ENCODE assay signal across 8 cellular contexts in genomic region chr19:41426952-41427646, GRCh38. TPM values are rescaled to one million over a fixed set of nuclear protein-coding genes. Genes with fewer than 3 reads are reported as not detected.
DNase-seq lines count a peak whose midpoint lies in the region; ATAC-seq lines count a peak whose summit lies in the region.

TSS of gene B3GNT8 (minus strand) at chr19:41427374. CDS start at chr19:41426778, 596 bp downstream.

- CTCF ChIA-PET in activated CD4-positive, alpha-beta T cell treated with anti-CD3 and anti-CD28 coated beads, Interleukin-2, amount 10 ng/mL, durations not matched to agents 7 days and 5 days (lab: Charles Lee): no interaction called here

- H3K27me3 ChIP-seq in ectodermal cell (ENCODE audit: control insufficient read depth, insufficient read depth, low read length, poor library complexity, severe bottlenecking): no peaks in the 10 kb centered on the region

- H3K27me3 Mint-ChIP-seq in activated CD4-positive, alpha-beta T cell treated with anti-CD3 and anti-CD28 coated beads, Interleukin-2, amount 10 ng/mL, durations not matched to agents 7 days and 5 days: no peaks in the 10 kb centered on the region

- ATAC-seq in HG02870 (IDR thresholded peaks at IDR 0.05; ENCODE audit: unreplicated experiment) (no peak), HG03135 (IDR thresholded peaks at IDR 0.05; ENCODE audit: unreplicated experiment) (no peak)

- H3K4me1 ChIP-seq in ectodermal cell (ENCODE audit: control insufficient read depth, insufficient read depth, low read length): peaks cover 13% of the 10 kb centered on the region

- DNase-seq in DMS79 (lab: John Stamatoyannopoulos, UW) (peak; percentile 83), NCI-H1105 (lab: John Stamatoyannopoulos, UW) (peak; percentile 90), lung microvascular endothelial cell (ENCODE audit: low read depth in 2 of 2) (peak; percentile 66 to 74)
- peak; percentile 51 for DNase-seq in activated CD4-positive, alpha-beta T cell treated with anti-CD3 and anti-CD28 coated beads, Interleukin-2, amount 10 ng/mL, durations not matched to agents 7 days and 5 days
- DNase-seq in stimulated activated CD8-positive, alpha-beta memory T cell treated with anti-CD3 and anti-CD28 coated beads, Interleukin-4, amount 100 ng/mL, for 24 hours (ENCODE audit: low read depth): peak; percentile 36

- POLR2A ChIA-PET in activated CD4-positive, alpha-beta T cell treated with anti-CD3 and anti-CD28 coated beads, Interleukin-2, amount 10 ng/mL, durations not matched to agents 7 days and 5 days (lab: Charles Lee): no interaction called here

- peak within 1 kb of the TSS; percentile 73 for H3K4me3 Mint-ChIP-seq in activated CD4-positive, alpha-beta T cell treated with anti-CD3 and anti-CD28 coated beads, Interleukin-2, amount 10 ng/mL, durations not matched to agents 7 days and 5 days

- no peaks in the 10 kb centered on the region for H3K9me3 ChIP-seq in ectodermal cell (ENCODE audit: control insufficient read depth, low read length)

- no peak within 1 kb of the TSS for H3K27ac ChIP-seq in ectodermal cell (ENCODE audit: insufficient read depth, low read depth, low read length, poor library complexity, severe bottlenecking)

- H3K4me1 Mint-ChIP-seq in activated CD4-positive, alpha-beta T cell treated with anti-CD3 and anti-CD28 coated beads, Interleukin-2, amount 10 ng/mL, durations not matched to agents 7 days and 5 days: peaks cover 42% of the 10 kb centered on the region

- peak within 1 kb of the TSS; percentile 78 for H3K27ac Mint-ChIP-seq in activated CD4-positive, alpha-beta T cell treated with anti-CD3 and anti-CD28 coated beads, Interleukin-2, amount 10 ng/mL, durations not matched to agents 7 days and 5 days

- WGBS in ectodermal cell, 2 experiments: 9 to 11% methylated on average over 19 of the region's 19 CpGs

- peaks cover 12% of the 10 kb centered on the region for H3K36me3 ChIP-seq in ectodermal cell (ENCODE audit: control insufficient read depth, insufficient read depth, low read length)

- peaks cover 11% of the 10 kb centered on the region for H3K36me3 Mint-ChIP-seq in activated CD4-positive, alpha-beta T cell treated with anti-CD3 and anti-CD28 coated beads, Interleukin-2, amount 10 ng/mL, durations not matched to agents 7 days and 5 days (ENCODE audit: low read depth)

- H3K9me3 Mint-ChIP-seq in activated CD4-positive, alpha-beta T cell treated with anti-CD3 and anti-CD28 coated beads, Interleukin-2, amount 10 ng/mL, durations not matched to agents 7 days and 5 days: no peaks in the 10 kb centered on the region

- H3K4me3 ChIP-seq in ectodermal cell (ENCODE audit: insufficient read depth, low read depth, low read length): peak within 1 kb of the TSS; percentile 41

RNA-seq across cellular contexts. Expression of gene B3GNT8, which starts in this region (rescaled TPM):
- 1 to 10 TPM; 2.1 to 2.2 TPM for total RNA-seq in activated CD4-positive, alpha-beta T cell treated with anti-CD3 and anti-CD28 coated beads, Interleukin-2, amount 10 ng/mL, durations not matched to agents 7 days and 5 days
- polyA plus RNA-seq in ectodermal cell (2013, experiment 1 of 4): 1.9 TPM
- 4.9 TPM for polyA plus RNA-seq in ectodermal cell (2013, experiment 2 of 4)
- polyA plus RNA-seq in ectodermal cell (2013, experiment 3 of 4): 2.5 TPM
- 2.1 TPM for polyA plus RNA-seq in ectodermal cell (2013, experiment 4 of 4)
- total RNA-seq in lung microvascular endothelial cell: 2.2 and 3.0 TPM in 2 replicates

Comparison
In these comparisons a context has a peak if more than half of its experiments do, and no peak if none do; other contexts are left out.
1. DNase-seq: peak in every context shown above with its lines; median percentile 90 in NCI-H1105; 83 in DMS79; 70 in lung microvascular endothelial cell; 51 in activated CD4-positive, alpha-beta T cell treated with anti-CD3 and anti-CD28 coated beads, Interleukin-2, amount 10 ng/mL, durations not matched to agents 7 days and 5 days; 36 in stimulated activated CD8-positive, alpha-beta memory T cell treated with anti-CD3 and anti-CD28 coated beads, Interleukin-4, amount 100 ng/mL, for 24 hours.